ENCODE assay signal across 13 cellular contexts in the genomic region with DNA sequence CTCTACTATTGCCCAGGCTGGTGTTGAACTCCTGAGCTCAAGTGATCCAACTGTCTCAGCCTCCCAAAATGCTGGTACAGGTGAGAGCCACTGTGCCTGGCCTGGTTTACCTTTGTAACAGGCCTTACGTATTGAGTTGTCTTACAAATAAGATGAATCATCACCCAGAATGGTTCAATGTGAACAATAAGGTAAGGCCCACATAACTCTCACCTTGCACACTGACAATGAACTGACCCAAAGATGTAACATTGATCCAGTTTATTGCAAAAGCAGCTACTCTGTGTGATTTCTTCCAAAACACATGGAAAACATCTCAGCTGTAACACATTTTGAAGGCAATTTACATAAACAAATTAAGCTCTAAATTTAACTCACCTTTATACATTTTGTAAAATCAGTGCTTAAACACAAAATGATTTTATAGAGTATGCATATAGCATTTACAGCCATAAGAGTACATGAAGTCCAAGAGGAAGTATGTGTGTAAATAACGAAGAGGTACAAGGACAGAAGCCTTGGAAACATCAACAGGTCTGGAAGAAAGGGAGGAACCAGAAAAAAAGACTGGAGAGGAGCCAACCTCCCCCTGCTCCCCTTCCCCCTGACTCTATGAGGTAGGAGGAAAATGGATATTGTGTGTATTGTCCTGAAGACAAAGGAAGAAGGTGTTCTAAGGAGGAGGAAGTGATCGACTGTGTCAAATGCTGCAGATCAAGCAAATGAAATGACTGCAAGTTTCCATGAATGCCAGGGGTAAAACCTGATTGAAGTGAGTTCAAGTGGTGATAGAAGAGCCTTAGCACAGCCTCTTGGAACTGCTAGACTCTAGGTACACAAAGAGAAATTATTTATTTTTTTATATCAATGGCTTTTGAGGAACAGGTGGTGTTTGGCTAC. TPM values are rescaled to one million over a fixed set of nuclear protein-coding genes. Genes with fewer than 3 reads are reported as not detected.
A peak's percentile ranks its signal among the peaks of the same experiment; 100 is the strongest.
DNase-seq lines count a peak whose midpoint lies in the region; ATAC-seq and TF ChIP-seq lines count a peak whose summit lies in the region.
"Had no signal": no experiment of that assay in that cellular context is flagged by ENCODE, and none has a peak within 500 bp of the region (broad histone marks: within the 10 kb centered on the region; RNA-seq: fewer than 3 reads in every experiment).

No MANE protein-coding gene starts in this region.

- H2BK12ac ChIP-seq in trophoblast cell (ENCODE audit: low read length), result no peak overlapping the region

- H3K9me2 ChIP-seq in OCI-LY7 (ENCODE audit: insufficient read depth, low read length), result no peaks in the 10 kb centered on the region

- CTCF ChIA-PET in OCI-LY7 (lab: Charles Lee; ENCODE audit: unreplicated experiment), result no interaction called here

- DNase-seq in activated CD4-positive, alpha-beta T cell treated with anti-CD3 and anti-CD28 coated beads, Interleukin-2, amount 10 ng/mL, durations not matched to agents 24 days and 14 days, result no peak
- no peak for DNase-seq in activated CD4-positive, alpha-beta T cell treated with anti-CD3 and anti-CD28 coated beads, Interleukin-2, amount 50 U/mL, for 1 hour
- DNase-seq in OCI-LY7 (ENCODE audit: low spot score) (peak; percentile 37), spleen (no peak), trophoblast cell (no peak)
- DNase-seq in stimulated activated effector memory CD8-positive, alpha-beta T cell treated with anti-CD3 and anti-CD28 coated beads, Interleukin-12 subunit alpha, Interleukin-12 subunit beta, amount 100 ng/mL, for 72 hours (ENCODE audit: low spot score in 2 of 2), result no peak
- DNase-seq: adrenal gland; effector CD8-positive, alpha-beta T cell; IMR-90; NCI-H2107 had no signal

- no TSS peak for BruUV-seq in OCI-LY7 (replicated peaks; lab: Mats Ljungman, UMichigan)

- H3K23ac ChIP-seq in trophoblast cell (ENCODE audit: low read length), result no peak overlapping the region

- no peak overlapping the region for H2BK5ac ChIP-seq in trophoblast cell (ENCODE audit: low read depth, low read length, poor library complexity)

- no peak overlapping the region for H2AK5ac ChIP-seq in trophoblast cell (ENCODE audit: low read length)

- H3K27ac ChIP-seq in OCI-LY7 (ENCODE audit: low read depth, low read length, poor library complexity, severe bottlenecking) (peak overlapping the region; percentile 80), spleen (peak overlapping the region in 5 of 8 donors; percentile 55 to 77 (median 68)), trophoblast cell (ENCODE audit: low read depth, low read length) (no peak overlapping the region)
- H3K27ac ChIP-seq: adrenal gland, thoracic aorta had no signal

- H3K4me1 ChIP-seq in OCI-LY7 (ENCODE audit: insufficient read depth, low read length, poor library complexity, severe bottlenecking) (peaks cover 68% of the 10 kb centered on the region), spleen (peaks cover 15 to 72% (median 40%) of the 10 kb centered on the region in 6 donors), trophoblast cell (ENCODE audit: control insufficient read depth in 1 of 2, insufficient read depth in 2 of 2, low read length in 2 of 2) (no peaks in the 10 kb centered on the region)

- H3K9ac ChIP-seq in trophoblast cell (ENCODE audit: low read length), result no peak overlapping the region

- H3K14ac ChIP-seq in trophoblast cell (ENCODE audit: low read length), result no peak overlapping the region

- H3K4me1 Mint-ChIP-seq in activated CD4-positive, alpha-beta T cell treated with anti-CD3 and anti-CD28 coated beads, Interleukin-2, amount 10 ng/mL, durations not matched to agents 24 days and 14 days, result peaks cover 60% of the 10 kb centered on the region
- peaks cover 5% of the 10 kb centered on the region for H3K4me1 Mint-ChIP-seq in dendritic cell treated with granulocyte-macrophage colony-stimulating factor and Interleukin-4, amounts not matched to agents 40 ng/mL and 50 ng/mL, for 4 days (ENCODE audit: low read depth)
- peaks cover 22% of the 10 kb centered on the region for H3K4me1 Mint-ChIP-seq in stimulated activated effector memory CD8-positive, alpha-beta T cell treated with anti-CD3 and anti-CD28 coated beads, Interleukin-12 subunit alpha, Interleukin-12 subunit beta, amount 100 ng/mL, for 72 hours

- TF ChIP-seq POLR2A in spleen (IDR thresholded peaks at IDR 0.05), result no peak

- no peak overlapping the region for H2BK120ac ChIP-seq in trophoblast cell (ENCODE audit: insufficient read depth, low read length, poor library complexity)

- H3K79me1 ChIP-seq in trophoblast cell (ENCODE audit: low read length), result no peaks in the 10 kb centered on the region

- H3K27ac Mint-ChIP-seq in activated CD4-positive, alpha-beta T cell treated with anti-CD3 and anti-CD28 coated beads, Interleukin-2, amount 10 ng/mL, durations not matched to agents 24 days and 14 days, result peak overlapping the region; percentile 90
- peak overlapping the region; percentile 54 for H3K27ac Mint-ChIP-seq in dendritic cell treated with granulocyte-macrophage colony-stimulating factor and Interleukin-4, amounts not matched to agents 40 ng/mL and 50 ng/mL, for 4 days
- no peak overlapping the region for H3K27ac Mint-ChIP-seq in stimulated activated effector memory CD8-positive, alpha-beta T cell treated with anti-CD3 and anti-CD28 coated beads, Interleukin-12 subunit alpha, Interleukin-12 subunit beta, amount 100 ng/mL, for 72 hours

- no peak overlapping the region for H4K8ac ChIP-seq in trophoblast cell (ENCODE audit: low read depth, low read length)

- intact Hi-C loops in activated CD4-positive, alpha-beta T cell treated with anti-CD3 and anti-CD28 coated beads, Interleukin-2, amount 10 ng/mL, durations not matched to agents 24 days and 14 days (cut with micrococcal nuclease), result loop anchor here (1.0 kb wide), 1 partner anchor 9 kb away; no protein-coding TSS in a partner anchor
- intact Hi-C loops in OCI-LY7 (cut with micrococcal nuclease; ENCODE audit: unreplicated experiment) (loop anchor here (10.0 kb wide), 1 partner anchor 1004 kb away; no protein-coding TSS in a partner anchor), spleen (cut with DNase I; ENCODE audit: low total_unique reads) (no loop called here)
- intact Hi-C loops in dendritic cell treated with granulocyte-macrophage colony-stimulating factor and Interleukin-4, amounts not matched to agents 40 ng/mL and 50 ng/mL, for 4 days (cut with micrococcal nuclease), result loop anchor here (10.0 kb wide), 1 partner anchor 634 kb away; the partner anchor contains the start of gene CUL3

- H2AFZ ChIP-seq in OCI-LY7 (ENCODE audit: low read length) (peak overlapping the region; percentile 90), trophoblast cell (ENCODE audit: insufficient read depth, low read length, poor library complexity) (no peak overlapping the region)

- H3K27me3 ChIP-seq in spleen (replicated peaks in 1 of 7), result no peaks in the 10 kb centered on the region
- no peaks in the 10 kb centered on the region for H3K27me3 ChIP-seq in trophoblast cell (ENCODE audit: insufficient read depth, low read length)
- H3K27me3 ChIP-seq: adrenal gland had no signal

- no peaks in the 10 kb centered on the region for H3K79me2 ChIP-seq in OCI-LY7 (ENCODE audit: insufficient read depth, low read depth, low read length)
- H3K79me2 ChIP-seq in trophoblast cell (ENCODE audit: control insufficient read depth, insufficient read depth, low read length, poor library complexity), result no peaks in the 10 kb centered on the region

- no peak overlapping the region for H4K91ac ChIP-seq in trophoblast cell (ENCODE audit: low read depth, low read length)

- no peak overlapping the region for H3K4ac ChIP-seq in trophoblast cell (ENCODE audit: low read depth, low read length)

- H3K27me3 Mint-ChIP-seq in activated CD4-positive, alpha-beta T cell treated with anti-CD3 and anti-CD28 coated beads, Interleukin-2, amount 10 ng/mL, durations not matched to agents 24 days and 14 days, result no peaks in the 10 kb centered on the region
- no peaks in the 10 kb centered on the region for H3K27me3 Mint-ChIP-seq in dendritic cell treated with granulocyte-macrophage colony-stimulating factor and Interleukin-4, amounts not matched to agents 40 ng/mL and 50 ng/mL, for 4 days

- no peak for TF ChIP-seq CTCF in OCI-LY7 (conservative IDR thresholded peaks at IDR 0.05; ENCODE audit: low read length)
- no peak for TF ChIP-seq CTCF in spleen (IDR thresholded peaks at IDR 0.05 in 8 of 11, conservative IDR thresholded peaks at IDR 0.05 in 3 of 11)

- peaks cover 4% of the 10 kb centered on the region for H3K36me3 Mint-ChIP-seq in activated CD4-positive, alpha-beta T cell treated with anti-CD3 and anti-CD28 coated beads, Interleukin-2, amount 10 ng/mL, durations not matched to agents 24 days and 14 days (ENCODE audit: low read depth)
- H3K36me3 Mint-ChIP-seq in dendritic cell treated with granulocyte-macrophage colony-stimulating factor and Interleukin-4, amounts not matched to agents 40 ng/mL and 50 ng/mL, for 4 days (ENCODE audit: low read depth), result no peaks in the 10 kb centered on the region
- H3K36me3 Mint-ChIP-seq in stimulated activated effector memory CD8-positive, alpha-beta T cell treated with anti-CD3 and anti-CD28 coated beads, Interleukin-12 subunit alpha, Interleukin-12 subunit beta, amount 100 ng/mL, for 72 hours, result no peaks in the 10 kb centered on the region

- peak overlapping the region; percentile 78 for H3K4me2 ChIP-seq in OCI-LY7 (ENCODE audit: low read length)
- no peak overlapping the region for H3K4me2 ChIP-seq in trophoblast cell (ENCODE audit: low read length)

- peak overlapping the region; percentile 2 for H3K4me3 ChIP-seq in OCI-LY7 (ENCODE audit: low read depth, low read length, poor library complexity, severe bottlenecking)
- H3K4me3 ChIP-seq in spleen, result no peak overlapping the region
- H3K4me3 ChIP-seq in trophoblast cell (ENCODE audit: low read depth, low read length), result no peak overlapping the region
- H3K4me3 ChIP-seq: adrenal gland, thoracic aorta had no signal

- no peaks in the 10 kb centered on the region for H3K9me3 ChIP-seq in OCI-LY7 (ENCODE audit: low read length)
- H3K9me3 ChIP-seq in spleen, result no peaks in the 10 kb centered on the region
- no peaks in the 10 kb centered on the region for H3K9me3 ChIP-seq in trophoblast cell (ENCODE audit: insufficient read depth, low read depth, low read length)
- H3K9me3 ChIP-seq: adrenal gland, thoracic aorta had no signal

- peak overlapping the region; percentile 42 for H3K4me3 Mint-ChIP-seq in activated CD4-positive, alpha-beta T cell treated with anti-CD3 and anti-CD28 coated beads, Interleukin-2, amount 10 ng/mL, durations not matched to agents 24 days and 14 days
- H3K4me3 Mint-ChIP-seq in dendritic cell treated with granulocyte-macrophage colony-stimulating factor and Interleukin-4, amounts not matched to agents 40 ng/mL and 50 ng/mL, for 4 days, result no peak overlapping the region
- H3K4me3 Mint-ChIP-seq in stimulated activated effector memory CD8-positive, alpha-beta T cell treated with anti-CD3 and anti-CD28 coated beads, Interleukin-12 subunit alpha, Interleukin-12 subunit beta, amount 100 ng/mL, for 72 hours, result no peak overlapping the region

- no peak overlapping the region for H4K12ac ChIP-seq in trophoblast cell (ENCODE audit: low read depth, low read length)

- no peaks in the 10 kb centered on the region for H4K20me1 ChIP-seq in OCI-LY7 (ENCODE audit: insufficient read depth, low read length)

- POLR2A ChIA-PET in OCI-LY7 (lab: Charles Lee), result interaction anchor here (0.6 to 1.4 kb wide), 10 partner anchors 10 to 629 kb away, joined by 3 to 5 read pairs (median 3); no protein-coding TSS in a partner anchor

- no peak for ATAC-seq in stimulated activated effector memory CD8-positive, alpha-beta T cell treated with anti-CD3 and anti-CD28 coated beads, Interleukin-12 subunit alpha, Interleukin-12 subunit beta, amount 100 ng/mL, for 72 hours
- no peak for ATAC-seq in GM19452 (IDR thresholded peaks at IDR 0.05; ENCODE audit: unreplicated experiment)

- no peak overlapping the region for H3K18ac ChIP-seq in trophoblast cell (ENCODE audit: low read length)

- 42 to 61% (median 52%) methylated on average over 3 of the region's 3 CpGs for WGBS in spleen, 5 donors
- WGBS in trophoblast cell (ENCODE audit: extremely low coverage, insufficient coverage, insufficient read length), result no CpG with 5 or more reads among the region's 3 CpGs

- H3K9me3 Mint-ChIP-seq in activated CD4-positive, alpha-beta T cell treated with anti-CD3 and anti-CD28 coated beads, Interleukin-2, amount 10 ng/mL, durations not matched to agents 24 days and 14 days, result peaks cover 4% of the 10 kb centered on the region
- no peaks in the 10 kb centered on the region for H3K9me3 Mint-ChIP-seq in dendritic cell treated with granulocyte-macrophage colony-stimulating factor and Interleukin-4, amounts not matched to agents 40 ng/mL and 50 ng/mL, for 4 days
- no peaks in the 10 kb centered on the region for H3K9me3 Mint-ChIP-seq in stimulated activated effector memory CD8-positive, alpha-beta T cell treated with anti-CD3 and anti-CD28 coated beads, Interleukin-12 subunit alpha, Interleukin-12 subunit beta, amount 100 ng/mL, for 72 hours

- no peaks in the 10 kb centered on the region for H3K36me3 ChIP-seq in OCI-LY7 (ENCODE audit: insufficient read depth, low read length)
- no peaks in the 10 kb centered on the region for H3K36me3 ChIP-seq in spleen
- H3K36me3 ChIP-seq in trophoblast cell (ENCODE audit: control insufficient read depth in 1 of 2, insufficient read depth in 2 of 2, low read length in 2 of 2), result no peaks in the 10 kb centered on the region
- H3K36me3 ChIP-seq: adrenal gland, thoracic aorta had no signal

RNA-seq across cellular contexts. Expression of gene WDFY1, which starts 5.6 kb away (rescaled TPM):
- total RNA-seq in activated CD4-positive, alpha-beta T cell treated with anti-CD3 and anti-CD28 coated beads, Interleukin-2, amount 10 ng/mL, durations not matched to agents 24 days and 14 days, result 25.3 and 27.8 TPM in 2 replicates
- total RNA-seq in OCI-LY7 (2014; rRNA removed; shearing (Covaris generic)), result 45.3 and 46.6 TPM in 2 replicates
- 33.3 and 38.6 TPM in 2 replicates for total RNA-seq in OCI-LY7 (2022)
- 10 to 100 TPM; 46.4 to 68.5 (median 54.7) TPM for total RNA-seq in spleen
- 10 to 100 TPM; 14.3 to 20.4 (median 18.1) TPM for polyA plus RNA-seq in spleen
- 27.3 and 28.3 TPM in 2 replicates for polyA plus RNA-seq in trophoblast cell (2013)

RNA-seq across cellular contexts. Expression of gene MRPL44, which starts 6.6 kb away (rescaled TPM):
- 37.3 and 37.4 TPM in 2 replicates for total RNA-seq in activated CD4-positive, alpha-beta T cell treated with anti-CD3 and anti-CD28 coated beads, Interleukin-2, amount 10 ng/mL, durations not matched to agents 24 days and 14 days
- total RNA-seq in OCI-LY7 (2014; rRNA removed; shearing (Covaris generic)), result 25.4 and 36.2 TPM in 2 replicates
- total RNA-seq in OCI-LY7 (2022) (36.5 and 38.6 TPM in 2 replicates), spleen (10 to 100 TPM; 21.9 to 36.3 (median 25.7) TPM)
- polyA plus RNA-seq in spleen, result 10 to 100 TPM; 19.4 to 34.6 (median 26.4) TPM
- 28.2 and 28.9 TPM in 2 replicates for polyA plus RNA-seq in trophoblast cell (2013)
